Comparison of ENCODE assay signal across 1 cellular context in the genomic region with DNA sequence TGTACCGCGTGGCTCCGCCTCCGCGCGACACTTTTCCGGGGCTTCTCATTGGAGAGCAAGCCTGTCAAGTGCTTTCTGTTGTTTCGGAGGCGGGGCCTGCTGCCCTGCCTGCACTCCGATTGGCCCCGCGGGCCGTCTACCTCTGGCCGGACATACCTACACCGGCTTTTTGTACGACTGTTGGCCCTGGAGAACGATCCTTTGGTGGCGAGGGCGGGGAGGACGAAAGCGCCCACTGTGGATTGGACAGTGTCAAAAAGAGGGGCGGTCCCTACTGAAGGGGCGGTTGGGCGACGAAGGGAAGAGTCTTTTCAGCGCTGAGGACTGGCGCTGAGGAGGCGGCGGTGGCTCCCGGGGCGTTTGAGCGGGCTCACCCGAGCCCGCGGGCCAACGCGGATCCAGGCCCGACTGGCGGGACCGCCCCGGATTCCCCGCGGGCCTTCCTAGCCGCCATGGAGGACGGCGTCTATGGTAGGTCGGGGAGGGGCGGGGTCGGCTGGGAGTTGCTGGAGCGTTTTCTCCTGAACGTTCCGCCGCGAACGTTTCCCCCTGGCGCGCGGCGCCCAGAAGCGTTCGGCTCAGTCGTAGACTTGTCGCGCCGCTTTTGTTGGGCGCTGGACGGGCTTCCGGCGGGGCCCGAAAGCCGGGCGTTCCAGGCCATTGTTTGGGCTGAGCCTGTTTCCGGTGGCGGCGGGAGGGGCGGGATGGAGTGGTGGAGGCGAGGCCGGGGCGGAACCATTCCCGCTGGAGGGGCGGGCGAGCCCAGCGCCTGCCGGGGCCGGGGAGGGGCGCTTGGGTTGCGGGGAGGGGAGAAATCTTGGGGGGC.
TF ChIP-seq lines count a peak whose summit lies in the region.

A gene with protein sequence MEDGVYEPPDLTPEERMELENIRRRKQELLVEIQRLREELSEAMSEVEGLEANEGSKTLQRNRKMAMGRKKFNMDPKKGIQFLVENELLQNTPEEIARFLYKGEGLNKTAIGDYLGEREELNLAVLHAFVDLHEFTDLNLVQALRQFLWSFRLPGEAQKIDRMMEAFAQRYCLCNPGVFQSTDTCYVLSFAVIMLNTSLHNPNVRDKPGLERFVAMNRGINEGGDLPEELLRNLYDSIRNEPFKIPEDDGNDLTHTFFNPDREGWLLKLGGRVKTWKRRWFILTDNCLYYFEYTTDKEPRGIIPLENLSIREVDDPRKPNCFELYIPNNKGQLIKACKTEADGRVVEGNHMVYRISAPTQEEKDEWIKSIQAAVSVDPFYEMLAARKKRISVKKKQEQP (plus strand): TSS at position 314 of the 826 bp plus-strand sequence. CDS start 139 bp downstream, at position 453.

TF ChIP-seq in HepG2, 621 proteins besides CTCF, POLR2A, EP300 and RAD21 (continued from another document and continues in another):
- no peak for TF ChIP-seq CBX2 (IDR thresholded peaks at IDR 0.05; ENCODE audit: low read depth, low read length)
- TF ChIP-seq CBX2 (CRISPR knock-in tag; IDR thresholded peaks at IDR 0.05; ENCODE audit: low read depth) = no peak
- no peak for TF ChIP-seq ZNF660 (CRISPR knock-in tag; IDR thresholded peaks at IDR 0.05; ENCODE audit: borderline replicate concordance, low read depth)
- TF ChIP-seq KLF15 (CRISPR knock-in tag; IDR thresholded peaks at IDR 0.05; ENCODE audit: borderline replicate concordance) = no peak
- no peak for TF ChIP-seq TGIF2 (CRISPR knock-in tag; IDR thresholded peaks at IDR 0.05)
- TF ChIP-seq ZNF282 (IDR thresholded peaks at IDR 0.05; ENCODE audit: partially characterized antibody) = no peak
- TF ChIP-seq ZNF678 (CRISPR knock-in tag; IDR thresholded peaks at IDR 0.05) = no peak
- TF ChIP-seq FOXO4 (CRISPR knock-in tag; conservative IDR thresholded peaks at IDR 0.05) = no peak
- TF ChIP-seq, protein P1, sequence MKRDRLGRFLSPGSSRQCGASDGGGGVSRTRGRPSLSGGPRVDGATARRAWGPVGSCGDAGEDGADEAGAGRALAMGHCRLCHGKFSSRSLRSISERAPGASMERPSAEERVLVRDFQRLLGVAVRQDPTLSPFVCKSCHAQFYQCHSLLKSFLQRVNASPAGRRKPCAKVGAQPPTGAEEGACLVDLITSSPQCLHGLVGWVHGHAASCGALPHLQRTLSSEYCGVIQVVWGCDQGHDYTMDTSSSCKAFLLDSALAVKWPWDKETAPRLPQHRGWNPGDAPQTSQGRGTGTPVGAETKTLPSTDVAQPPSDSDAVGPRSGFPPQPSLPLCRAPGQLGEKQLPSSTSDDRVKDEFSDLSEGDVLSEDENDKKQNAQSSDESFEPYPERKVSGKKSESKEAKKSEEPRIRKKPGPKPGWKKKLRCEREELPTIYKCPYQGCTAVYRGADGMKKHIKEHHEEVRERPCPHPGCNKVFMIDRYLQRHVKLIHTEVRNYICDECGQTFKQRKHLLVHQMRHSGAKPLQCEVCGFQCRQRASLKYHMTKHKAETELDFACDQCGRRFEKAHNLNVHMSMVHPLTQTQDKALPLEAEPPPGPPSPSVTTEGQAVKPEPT (CRISPR knock-in tag; IDR thresholded peaks at IDR 0.05; ENCODE audit: low read depth) = no peak
- TF ChIP-seq RBAK (CRISPR knock-in tag; IDR thresholded peaks at IDR 0.05) = no peak
- no peak for TF ChIP-seq TRIM24 (CRISPR knock-in tag; IDR thresholded peaks at IDR 0.05)
- peak; percentile 51 for TF ChIP-seq HIVEP1 (CRISPR knock-in tag; IDR thresholded peaks at IDR 0.05)
- no peak for TF ChIP-seq ZNF703 (CRISPR knock-in tag; IDR thresholded peaks at IDR 0.05; ENCODE audit: borderline replicate concordance)
- TF ChIP-seq ZNF484 (CRISPR knock-in tag; IDR thresholded peaks at IDR 0.05; ENCODE audit: borderline replicate concordance, low read depth) = no peak
- TF ChIP-seq NFRKB (IDR thresholded peaks at IDR 0.05) = no peak
- TF ChIP-seq SMARCC2 (IDR thresholded peaks at IDR 0.05) = no peak
- no peak for TF ChIP-seq ZFYVE20 (CRISPR knock-in tag; IDR thresholded peaks at IDR 0.05; ENCODE audit: borderline replicate concordance, low read depth)
- TF ChIP-seq ISL2 (CRISPR knock-in tag; IDR thresholded peaks at IDR 0.05) = peak; percentile 51; the same call in 1 of the 2 replicates
- TF ChIP-seq ZFP90 (CRISPR knock-in tag; IDR thresholded peaks at IDR 0.05; ENCODE audit: borderline replicate concordance) = peak; percentile 64; the same call in 1 of the 2 replicates
- TF ChIP-seq ZNF574 (CRISPR knock-in tag; IDR thresholded peaks at IDR 0.05) = peak; percentile 95
- no peak for TF ChIP-seq PRPF4 (IDR thresholded peaks at IDR 0.05; ENCODE audit: low read depth, low read length, poor library complexity, severe bottlenecking)
- TF ChIP-seq TMF1 (CRISPR knock-in tag; IDR thresholded peaks at IDR 0.05; ENCODE audit: low read depth) = peak; percentile 75; the same call in 1 of the 2 replicates
- TF ChIP-seq ZIK1 (CRISPR knock-in tag; IDR thresholded peaks at IDR 0.05; ENCODE audit: borderline replicate concordance, low read depth) = no peak
- TF ChIP-seq ZHX2 (IDR thresholded peaks at IDR 0.05; ENCODE audit: low read depth) = 0 out of 2 replicates have a peak, but pooled peaks have one; percentile 35
- TF ChIP-seq ZHX2 (CRISPR knock-in tag; IDR thresholded peaks at IDR 0.05; ENCODE audit: borderline replicate concordance) = 0 out of 2 replicates have a peak, but pooled peaks have one; percentile 63
- TF ChIP-seq, protein P2, sequence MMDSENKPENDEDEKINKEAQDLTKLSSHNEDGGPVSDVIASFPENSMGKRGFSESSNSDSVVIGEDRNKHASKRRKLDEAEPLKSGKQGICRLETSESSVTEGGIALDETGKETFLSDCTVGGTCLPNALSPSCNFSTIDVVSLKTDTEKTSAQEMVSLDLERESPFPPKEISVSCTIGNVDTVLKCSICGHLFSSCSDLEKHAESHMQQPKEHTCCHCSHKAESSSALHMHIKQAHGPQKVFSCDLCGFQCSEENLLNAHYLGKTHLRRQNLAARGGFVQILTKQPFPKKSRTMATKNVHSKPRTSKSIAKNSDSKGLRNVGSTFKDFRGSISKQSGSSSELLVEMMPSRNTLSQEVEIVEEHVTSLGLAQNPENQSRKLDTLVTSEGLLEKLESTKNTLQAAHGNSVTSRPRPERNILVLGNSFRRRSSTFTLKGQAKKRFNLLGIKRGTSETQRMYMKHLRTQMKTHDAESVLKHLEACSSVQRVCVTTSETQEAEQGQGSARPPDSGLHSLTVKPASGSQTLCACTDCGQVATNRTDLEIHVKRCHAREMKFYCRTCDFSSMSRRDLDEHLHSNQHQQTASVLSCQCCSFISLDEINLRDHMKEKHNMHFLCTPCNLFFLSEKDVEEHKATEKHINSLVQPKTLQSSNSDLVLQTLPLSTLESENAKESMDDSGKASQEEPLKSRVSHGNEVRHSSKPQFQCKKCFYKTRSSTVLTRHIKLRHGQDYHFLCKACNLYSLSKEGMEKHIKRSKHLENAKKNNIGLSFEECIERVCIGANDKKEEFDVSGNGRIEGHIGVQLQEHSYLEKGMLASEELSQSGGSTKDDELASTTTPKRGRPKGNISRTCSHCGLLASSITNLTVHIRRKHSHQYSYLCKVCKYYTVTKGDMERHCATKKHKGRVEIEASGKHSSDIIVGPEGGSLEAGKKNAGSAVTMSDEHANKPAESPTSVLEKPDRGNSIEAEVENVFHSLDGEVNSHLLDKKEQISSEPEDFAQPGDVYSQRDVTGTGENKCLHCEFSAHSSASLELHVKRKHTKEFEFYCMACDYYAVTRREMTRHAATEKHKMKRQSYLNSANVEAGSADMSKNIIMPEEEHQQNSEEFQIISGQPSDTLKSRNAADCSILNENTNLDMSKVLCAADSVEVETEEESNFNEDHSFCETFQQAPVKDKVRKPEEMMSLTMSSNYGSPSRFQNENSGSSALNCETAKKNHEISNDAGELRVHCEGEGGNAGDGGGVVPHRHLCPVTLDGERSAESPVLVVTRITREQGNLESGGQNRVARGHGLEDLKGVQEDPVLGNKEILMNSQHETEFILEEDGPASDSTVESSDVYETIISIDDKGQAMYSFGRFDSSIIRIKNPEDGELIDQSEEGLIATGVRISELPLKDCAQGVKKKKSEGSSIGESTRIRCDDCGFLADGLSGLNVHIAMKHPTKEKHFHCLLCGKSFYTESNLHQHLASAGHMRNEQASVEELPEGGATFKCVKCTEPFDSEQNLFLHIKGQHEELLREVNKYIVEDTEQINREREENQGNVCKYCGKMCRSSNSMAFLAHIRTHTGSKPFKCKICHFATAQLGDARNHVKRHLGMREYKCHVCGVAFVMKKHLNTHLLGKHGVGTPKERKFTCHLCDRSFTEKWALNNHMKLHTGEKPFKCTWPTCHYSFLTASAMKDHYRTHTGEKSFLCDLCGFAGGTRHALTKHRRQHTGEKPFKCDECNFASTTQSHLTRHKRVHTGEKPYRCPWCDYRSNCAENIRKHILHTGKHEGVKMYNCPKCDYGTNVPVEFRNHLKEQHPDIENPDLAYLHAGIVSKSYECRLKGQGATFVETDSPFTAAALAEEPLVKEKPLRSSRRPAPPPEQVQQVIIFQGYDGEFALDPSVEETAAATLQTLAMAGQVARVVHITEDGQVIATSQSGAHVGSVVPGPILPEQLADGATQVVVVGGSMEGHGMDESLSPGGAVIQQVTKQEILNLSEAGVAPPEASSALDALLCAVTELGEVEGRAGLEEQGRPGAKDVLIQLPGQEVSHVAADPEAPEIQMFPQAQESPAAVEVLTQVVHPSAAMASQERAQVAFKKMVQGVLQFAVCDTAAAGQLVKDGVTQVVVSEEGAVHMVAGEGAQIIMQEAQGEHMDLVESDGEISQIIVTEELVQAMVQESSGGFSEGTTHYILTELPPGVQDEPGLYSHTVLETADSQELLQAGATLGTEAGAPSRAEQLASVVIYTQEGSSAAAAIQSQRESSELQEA (CRISPR knock-in tag; IDR thresholded peaks at IDR 0.05; ENCODE audit: not compliant biosample characterization) = no peak
- TF ChIP-seq PCBP1 (IDR thresholded peaks at IDR 0.05; ENCODE audit: borderline replicate concordance, low read depth, low read length) = no peak; the same call in 1 of the 2 replicates
